In genomic region chr3:122493296-122493695, GRCh38 we compare ENCODE assay signal across 17 cellular contexts. TPM values are rescaled to one million over a fixed set of nuclear protein-coding genes. Genes with fewer than 3 reads are reported as not detected.
DNase-seq lines count a peak whose midpoint lies in the region; ATAC-seq and TF ChIP-seq lines count a peak whose summit lies in the region.
"Had no signal": no experiment of that assay in that cellular context is flagged by ENCODE, and none has a peak within 500 bp of the region (broad histone marks: within the 10 kb centered on the region; RNA-seq: fewer than 3 reads in every experiment).

No MANE protein-coding gene starts in this region.

- TF ChIP-seq CTCF in cardiac fibroblast (IDR thresholded peaks at IDR 0.05; ENCODE audit: low read depth, low read length) (no peak), osteocyte (IDR thresholded peaks at IDR 0.05) (no peak)

- no peak overlapping the region for H3K4me3 Mint-ChIP-seq in osteocyte (ENCODE audit: unreplicated experiment)
- H3K4me3 Mint-ChIP-seq: activated naive CD8-positive, alpha-beta T cell; CD8-positive, alpha-beta memory T cell; GM23338; stimulated activated naive CD8-positive, alpha-beta T cell treated with anti-CD3 and anti-CD28 coated beads, Interleukin-15, Interleukin-2, amounts not matched to agents 100 ng/mL and 50 ng/mL, for 24 hours had no signal

- H3K27ac Mint-ChIP-seq in osteocyte (ENCODE audit: unreplicated experiment), result peak overlapping the region; percentile 14
- H3K27ac Mint-ChIP-seq: activated naive CD8-positive, alpha-beta T cell; GM23338; stimulated activated naive CD8-positive, alpha-beta T cell treated with anti-CD3 and anti-CD28 coated beads, Interleukin-15, Interleukin-2, amounts not matched to agents 100 ng/mL and 50 ng/mL, for 24 hours had no signal

- H3K36me3 Mint-ChIP-seq in osteocyte (ENCODE audit: unreplicated experiment), result peaks cover 35% of the 10 kb centered on the region

- H3K9me3 Mint-ChIP-seq in osteocyte (ENCODE audit: unreplicated experiment), result no peaks in the 10 kb centered on the region
- H3K9me3 Mint-ChIP-seq: CD8-positive, alpha-beta memory T cell; GM23338; stimulated activated naive CD8-positive, alpha-beta T cell treated with anti-CD3 and anti-CD28 coated beads, Interleukin-15, Interleukin-2, amounts not matched to agents 100 ng/mL and 50 ng/mL, for 24 hours had no signal

- DNase-seq in GM04503 (ENCODE audit: low read depth) (peak; percentile 36), NCI-H2107 treated with DMSO at 0.1 percent for 48 hours (lab: John Stamatoyannopoulos, UW; ENCODE audit: unreplicated experiment) (peak; percentile 64), cardiac fibroblast (ENCODE audit: low read depth in 2 of 2) (peak; percentile 16 to 63), osteocyte (ENCODE audit: extremely low spot score, unreplicated experiment) (no peak), NCI-H82 treated with DMSO at 0.1 percent for 48 hours (lab: John Stamatoyannopoulos, UW; ENCODE audit: unreplicated experiment) (no peak)
- no peak for DNase-seq in activated CD4-positive, CD25-positive, alpha-beta regulatory T cell (lab: John Stamatoyannopoulos, UW)
- DNase-seq: activated CD8-positive, alpha-beta memory T cell treated with anti-CD3 and anti-CD28 coated beads, Interleukin-2, amount 50 U/mL, for 4 hours; CD8-positive, alpha-beta memory T cell; colonic mucosa; MM.1S; small intestine; WERI-Rb-1 had no signal

- no peak overlapping the region for H3K4me3 ChIP-seq in cardiac fibroblast (replicated peaks in 1 of 2; ENCODE audit: low read depth in 2 of 2, low read length in 2 of 2)
- H3K4me3 ChIP-seq: colonic mucosa, GM23338 had no signal

- no peak for ATAC-seq in HG03565 (IDR thresholded peaks at IDR 0.05; ENCODE audit: unreplicated experiment)
- ATAC-seq in HG03521 (IDR thresholded peaks at IDR 0.05; ENCODE audit: unreplicated experiment), result no peak
- ATAC-seq: GM23338 had no signal

- H3K27me3 Mint-ChIP-seq in osteocyte (ENCODE audit: unreplicated experiment), result no peaks in the 10 kb centered on the region
- H3K27me3 Mint-ChIP-seq: activated naive CD8-positive, alpha-beta T cell; CD8-positive, alpha-beta memory T cell; stimulated activated naive CD8-positive, alpha-beta T cell treated with anti-CD3 and anti-CD28 coated beads, Interleukin-15, Interleukin-2, amounts not matched to agents 100 ng/mL and 50 ng/mL, for 24 hours had no signal

- peaks cover 30% of the 10 kb centered on the region for H3K4me1 Mint-ChIP-seq in osteocyte (ENCODE audit: unreplicated experiment)

RNA-seq across cellular contexts. Expression of gene KPNA1, which starts 21.4 kb away (rescaled TPM):
- 71.5 and 73.4 TPM in 2 replicates for total RNA-seq in osteocyte

Comparison
In these comparisons a context has a peak if more than half of its experiments do, and no peak if none do; other contexts are left out.
1. DNase-seq: peak in GM04503 (single experiment), NCI-H2107 treated with DMSO at 0.1 percent for 48 hours (single experiment) and cardiac fibroblast (2 of 2); none in osteocyte (single experiment), activated CD4-positive, CD25-positive, alpha-beta regulatory T cell (0 of 4) and NCI-H82 treated with DMSO at 0.1 percent for 48 hours (single experiment).